ENCODE assay signal across 11 cellular contexts in genomic region chr5:17056056-17056690, GRCh38.
DNase-seq lines count a peak whose midpoint lies in the region; ATAC-seq and TF ChIP-seq lines count a peak whose summit lies in the region.
"Had no signal": no experiment of that assay in that cellular context is flagged by ENCODE, and none has a peak within 500 bp of the region (broad histone marks: within the 10 kb centered on the region; RNA-seq: fewer than 3 reads in every experiment).

No MANE protein-coding gene starts in this region.

- DNase-seq in GM23248: peak; percentile 49
- DNase-seq in RWPE1 (ENCODE audit: low spot score): no peak
- DNase-seq in left ventricle myocardium inferior: no peak
- peak; percentile 18 for DNase-seq in putamen (ENCODE audit: low spot score)
- DNase-seq in activated CD8-positive, alpha-beta memory T cell treated with anti-CD3 and anti-CD28 coated beads, Interleukin-2, amount 50 U/mL, for 4 hours: no peak
- no peak for DNase-seq in activated CD4-positive, CD25-positive, alpha-beta regulatory T cell treated with anti-CD3 and anti-CD28 coated beads, Interleukin-2, amount 50 U/mL, for 72 hours
- no peak for DNase-seq in activated gamma-delta T cell (lab: John Stamatoyannopoulos, UW)
- DNase-seq: activated CD8-positive, alpha-beta memory T cell treated with anti-CD3 and anti-CD28 coated beads, Interleukin-2, amount 50 U/mL, for 48 hours; COR-L47; T-cell had no signal

- H3K4me1 ChIP-seq in GM23248 (ENCODE audit: insufficient read depth): peaks cover 29% of the 10 kb centered on the region
- peaks cover 20% of the 10 kb centered on the region for H3K4me1 ChIP-seq in left ventricle myocardium inferior

- POLR2A ChIA-PET in RWPE1 (lab: Yijun Ruan, JAX; ENCODE audit: low non-redundant PET): no interaction called here

- peak overlapping the region; percentile 59 for H2AFZ ChIP-seq in GM23248

- 33 to 42% methylated on average over 10 of the region's 10 CpGs for WGBS in GM23248 (ENCODE audit: low coverage in 1 of 2, low lambda C conversion rate in 2 of 2, missing lambda C conversion rate in 2 of 2), 2 experiments

- intact Hi-C loops in left ventricle myocardium inferior (cut with micrococcal nuclease): no loop called here

- no peaks in the 10 kb centered on the region for H3K9me2 ChIP-seq in GM23248 (ENCODE audit: insufficient read depth)

- no peak overlapping the region for H3K9ac ChIP-seq in GM23248

- CTCF ChIA-PET in RWPE1 (lab: Yijun Ruan, JAX): no interaction called here

- H3K4me2 ChIP-seq in GM23248 (ENCODE audit: unreplicated experiment): peak overlapping the region; percentile 47

- H3K79me2 ChIP-seq in GM23248 (ENCODE audit: insufficient read depth): no peaks in the 10 kb centered on the region

- H3K9me3 ChIP-seq in GM23248 (ENCODE audit: low read depth) (no peaks in the 10 kb centered on the region), left ventricle myocardium inferior (replicated peaks) (no peaks in the 10 kb centered on the region)

- H4K20me1 ChIP-seq in GM23248 (ENCODE audit: insufficient read depth): no peaks in the 10 kb centered on the region

- TF ChIP-seq CTCF in RWPE1 (conservative IDR thresholded peaks at IDR 0.05; ENCODE audit: low read depth) (no peak), left ventricle myocardium inferior (IDR thresholded peaks at IDR 0.05; ENCODE audit: borderline replicate concordance) (no peak)

- H3K4me3 ChIP-seq in GM23248 (no peak overlapping the region), left ventricle myocardium inferior (no peak overlapping the region)

- no peaks in the 10 kb centered on the region for H3K27me3 ChIP-seq in GM23248 (replicated peaks; ENCODE audit: insufficient read depth)
- no peaks in the 10 kb centered on the region for H3K27me3 ChIP-seq in left ventricle myocardium inferior (ENCODE audit: low read depth)

- in situ Hi-C loops in GM23248 (cut with MboI): no loop called here

- H3K27ac ChIP-seq in GM23248 (no peak overlapping the region), RWPE1 (peak overlapping the region; percentile 95), left ventricle myocardium inferior (replicated peaks) (peak overlapping the region; percentile 66)

- no peak for ATAC-seq in HG03135 (IDR thresholded peaks at IDR 0.05; ENCODE audit: unreplicated experiment)
- ATAC-seq: T-cell had no signal

- peaks cover 19% of the 10 kb centered on the region; the same call in 1 of the 2 replicates for H3F3A ChIP-seq in GM23248 (ENCODE audit: insufficient read depth)

- H3K36me3 ChIP-seq in GM23248 (ENCODE audit: low read depth): no peaks in the 10 kb centered on the region
- no peaks in the 10 kb centered on the region for H3K36me3 ChIP-seq in left ventricle myocardium inferior

Comparison
In these comparisons a context has a peak if more than half of its experiments do, and no peak if none do; other contexts are left out.
1. DNase-seq: peak in GM23248 (single experiment) and putamen (single experiment); none in RWPE1 (single experiment), left ventricle myocardium inferior (single experiment), activated CD8-positive, alpha-beta memory T cell treated with anti-CD3 and anti-CD28 coated beads, Interleukin-2, amount 50 U/mL, for 4 hours (single experiment), activated CD4-positive, CD25-positive, alpha-beta regulatory T cell treated with anti-CD3 and anti-CD28 coated beads, Interleukin-2, amount 50 U/mL, for 72 hours (single experiment) and activated gamma-delta T cell (single experiment).